In the genomic region with DNA sequence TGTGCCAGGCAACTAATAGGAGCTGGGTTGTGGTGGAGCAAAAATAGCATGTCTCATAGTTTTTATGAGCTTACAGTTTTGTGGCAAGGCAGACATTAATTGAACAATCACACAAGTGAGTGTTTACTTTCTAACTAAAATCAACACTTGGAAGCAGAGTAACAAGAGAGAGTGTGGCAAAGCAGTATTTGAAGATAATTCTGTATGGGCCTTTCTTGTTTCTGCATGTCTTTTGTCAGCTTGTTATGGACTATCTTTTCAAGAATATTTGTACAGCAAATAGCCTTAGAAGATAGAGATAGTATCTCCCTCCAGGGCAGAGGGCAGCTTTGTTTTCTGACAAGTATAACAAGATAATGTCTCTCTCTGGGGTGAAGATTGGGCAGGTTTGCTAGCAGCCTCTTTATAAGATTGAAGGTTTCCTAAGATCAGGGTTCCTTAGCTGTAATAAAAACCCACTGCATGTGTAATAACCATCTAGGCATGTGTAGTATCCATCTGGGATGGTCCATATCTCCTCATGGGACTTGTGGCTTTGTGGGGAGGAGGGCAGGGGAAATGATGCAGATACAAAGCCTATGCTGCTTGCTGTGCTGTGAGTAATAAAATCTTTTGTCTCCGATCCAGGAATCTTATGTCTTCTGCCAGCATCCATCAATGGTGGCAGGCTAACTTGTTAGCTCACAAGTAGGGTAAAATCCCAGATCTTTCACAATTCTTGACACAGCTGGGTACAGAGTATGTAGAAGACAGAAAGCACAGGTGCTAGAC, we compare ENCODE assay signal across 12 cellular contexts.
DNase-seq lines count a peak whose midpoint lies in the region; ATAC-seq lines count a peak whose summit lies in the region.
"Had no signal": no experiment of that assay in that cellular context is flagged by ENCODE, and none has a peak within 500 bp of the region (broad histone marks: within the 10 kb centered on the region; RNA-seq: fewer than 3 reads in every experiment).

No MANE protein-coding gene starts in this region.

- no peaks in the 10 kb centered on the region for H3K27me3 ChIP-seq in Karpas-422 (ENCODE audit: low read length)
- H3K27me3 ChIP-seq: body of pancreas, neural progenitor cell had no signal

- H3K4me2 ChIP-seq in Karpas-422 (ENCODE audit: low read depth, low read length, poor library complexity, severe bottlenecking), result no peak overlapping the region
- H3K4me2 ChIP-seq: neural progenitor cell had no signal

- H2AFZ ChIP-seq in Karpas-422 (ENCODE audit: low read length), result no peak overlapping the region
- H2AFZ ChIP-seq: neural progenitor cell had no signal

- no peaks in the 10 kb centered on the region for H3K36me3 ChIP-seq in Karpas-422 (ENCODE audit: insufficient read depth, low read length)
- H3K36me3 ChIP-seq: neural progenitor cell had no signal

- peak; percentile 11 for DNase-seq in COR-L47 (lab: John Stamatoyannopoulos, UW)
- DNase-seq in HS-5 (ENCODE audit: low read depth), result peak; percentile 45
- peak; percentile 94 for DNase-seq in NCI-H748 treated with DMSO at 0.1 percent for 48 hours (lab: John Stamatoyannopoulos, UW)
- peak; percentile 6 for DNase-seq in iris pigment epithelial cell (ENCODE audit: low read depth)
- no peak for DNase-seq in hippocampal formation (lab: John Stamatoyannopoulos, UW)
- no peak for DNase-seq in Karpas-422
- DNase-seq: activated CD4-positive, alpha-beta T cell treated with anti-CD3 and anti-CD28 coated beads for 1 hour; activated T-cell treated with anti-CD3 and anti-CD28 coated beads, Interleukin-2, amount 50 U/mL, for 48 hours; body of pancreas had no signal

- no peak for ATAC-seq in HG03175 (IDR thresholded peaks at IDR 0.05; ENCODE audit: unreplicated experiment)
- ATAC-seq: body of pancreas, SK-N-SH treated with all-trans-retinoic acid at 6 μM for 48 hours had no signal

- no peak overlapping the region for H3K27ac ChIP-seq in Karpas-422 (ENCODE audit: low read length)
- H3K27ac ChIP-seq: body of pancreas, neural progenitor cell had no signal

- no peaks in the 10 kb centered on the region for H3K9me3 ChIP-seq in Karpas-422 (ENCODE audit: low read length)
- H3K9me3 ChIP-seq: body of pancreas had no signal

- H3K79me2 ChIP-seq in Karpas-422 (ENCODE audit: low read length), result no peaks in the 10 kb centered on the region

- H3K9ac ChIP-seq in Karpas-422 (ENCODE audit: low read length), result no peak overlapping the region
- H3K9ac ChIP-seq: neural progenitor cell had no signal

- H3K9me2 ChIP-seq in Karpas-422 (replicated peaks; ENCODE audit: insufficient read depth, low read length), result no peaks in the 10 kb centered on the region

- no peaks in the 10 kb centered on the region for H3K4me1 ChIP-seq in Karpas-422 (ENCODE audit: low read length)
- H3K4me1 ChIP-seq: body of pancreas had no signal

- H4K20me1 ChIP-seq in Karpas-422 (ENCODE audit: insufficient read depth, low read depth, low read length), result no peaks in the 10 kb centered on the region

- H3K4me3 ChIP-seq in Karpas-422 (ENCODE audit: low read length), result no peak overlapping the region
- H3K4me3 ChIP-seq: body of pancreas, neural progenitor cell had no signal

Comparison
In these comparisons a context has a peak if more than half of its experiments do, and no peak if none do; other contexts are left out.
1. DNase-seq: peak in COR-L47 (single experiment), HS-5 (single experiment), NCI-H748 treated with DMSO at 0.1 percent for 48 hours (single experiment) and iris pigment epithelial cell (single experiment); none in hippocampal formation (0 of 2) and Karpas-422 (single experiment).